ENCODE assay signal across 9 cellular contexts in genomic region chr7:44104880-44105771, GRCh38. TPM values are rescaled to one million over a fixed set of nuclear protein-coding genes. Genes with fewer than 3 reads are reported as not detected.
DNase-seq lines count a peak whose midpoint lies in the region; ATAC-seq, FAIRE-seq and TF ChIP-seq lines count a peak whose summit lies in the region.
"Had no signal": no experiment of that assay in that cellular context is flagged by ENCODE, and none has a peak within 500 bp of the region (broad histone marks: within the 10 kb centered on the region; RNA-seq: fewer than 3 reads in every experiment).

No MANE protein-coding gene starts in this region.

- DNase-seq in GM23338 (ENCODE audit: low spot score) (peak; percentile 49), activated B cell treated with CpG ODN at 0.5 μM for 24 hours (no peak), globus pallidus (ENCODE audit: low spot score) (peak; percentile 80), osteoblast (ENCODE audit: insufficient read length, low spot score, missing footprints) (peak; percentile 98), NCI-H2227 (lab: John Stamatoyannopoulos, UW; ENCODE audit: unreplicated experiment) (no peak), GM12892 (ENCODE audit: insufficient read length) (no peak)

- H2AFZ ChIP-seq in GM23338 (peak overlapping the region; percentile 74), osteoblast (ENCODE audit: low read length) (peak overlapping the region; percentile 60)

- H3K27ac Mint-ChIP-seq in GM23338 (no peak overlapping the region), activated B cell treated with CpG ODN at 0.5 μM for 24 hours (peak overlapping the region; percentile 72)

- H3K9me3 Mint-ChIP-seq in GM23338 = no peaks in the 10 kb centered on the region
- H3K9me3 Mint-ChIP-seq in activated B cell treated with CpG ODN at 0.5 μM for 24 hours = no peaks in the 10 kb centered on the region

- no peak overlapping the region for H3K27ac ChIP-seq in GM23338 (ENCODE audit: low read depth)
- peak overlapping the region; percentile 96 for H3K27ac ChIP-seq in osteoblast (ENCODE audit: low read depth, low read length)
- H3K27ac ChIP-seq: VCaP had no signal

- intact Hi-C loops in activated B cell treated with CpG ODN at 0.5 μM for 24 hours (cut with micrococcal nuclease) = loop anchor here (1.0 to 2.0 kb wide), 3 partner anchors 8 to 23 kb away; partner anchors contain the start of genes POLD2 and POLM

- H3K27me3 ChIP-seq in GM23338 (ENCODE audit: insufficient read depth) (peaks cover 9% of the 10 kb centered on the region; the same call in 1 of the 2 replicates), osteoblast (ENCODE audit: insufficient read depth, low read length) (no peaks in the 10 kb centered on the region)

- POLR2A ChIA-PET in activated B cell treated with CpG ODN at 0.5 μM for 24 hours (lab: Charles Lee) = interaction anchor here (0.6 to 2.5 kb wide), 10 partner anchors 8 to 1007 kb away, joined by 3 to 10 read pairs (median 4); partner anchors contain the start of genes POLD2, TBRG4 and YKT6

- FAIRE-seq in GM12892 (lab: Jason Lieb, UNC) = no peak

- no peak for TF ChIP-seq POLR2A in GM12892 (IDR thresholded peaks at IDR 0.05; ENCODE audit: low read depth, low read length)

- H4K20me1 ChIP-seq in GM23338 (replicated peaks; ENCODE audit: insufficient read depth) (no peaks in the 10 kb centered on the region), osteoblast (ENCODE audit: insufficient read depth, low read length) (peaks cover 39% of the 10 kb centered on the region)

- peak; percentile 51 for ATAC-seq in GM23338
- peak; percentile 41 for ATAC-seq in activated B cell treated with CpG ODN at 0.5 μM for 24 hours (ENCODE audit: low read depth)
- ATAC-seq in HG03175 (IDR thresholded peaks at IDR 0.05; ENCODE audit: unreplicated experiment) = no peak
- ATAC-seq in HG03565 (IDR thresholded peaks at IDR 0.05; ENCODE audit: unreplicated experiment) = no peak

- H3K4me1 Mint-ChIP-seq in GM23338 (peaks cover 16% of the 10 kb centered on the region), activated B cell treated with CpG ODN at 0.5 μM for 24 hours (peaks cover 48% of the 10 kb centered on the region)

- peak overlapping the region; percentile 87 for H3K4me3 ChIP-seq in GM23338
- H3K4me3 ChIP-seq in osteoblast (ENCODE audit: insufficient read depth, low read length) = peak overlapping the region; percentile 93

- no peaks in the 10 kb centered on the region for H3F3A ChIP-seq in GM23338 (replicated peaks; ENCODE audit: low read depth)

- CTCF ChIA-PET in activated B cell treated with CpG ODN at 0.5 μM for 24 hours (lab: Charles Lee) = interaction anchor here (2.1 kb wide), 1 partner anchor 91 kb away, joined by 7 read pairs; no protein-coding TSS in a partner anchor

- TF ChIP-seq CTCF in GM23338 (conservative IDR thresholded peaks at IDR 0.05; ENCODE audit: low read depth in 2 of 2) = no peak
- no peak for TF ChIP-seq CTCF in activated B cell treated with CpG ODN at 0.5 μM for 24 hours (IDR thresholded peaks at IDR 0.05)
- TF ChIP-seq CTCF in osteoblast (IDR thresholded peaks at IDR 0.05; ENCODE audit: extremely low read depth, low read depth, low read length) = no peak

- peak overlapping the region; percentile 94 for H3K4me2 ChIP-seq in GM23338
- peak overlapping the region; percentile 100 for H3K4me2 ChIP-seq in osteoblast (ENCODE audit: insufficient read depth, low read length)

- peaks cover 4% of the 10 kb centered on the region; the same call in 2 of the 3 replicates for H3K36me3 Mint-ChIP-seq in GM23338 (ENCODE audit: low read depth)
- peaks cover 4% of the 10 kb centered on the region for H3K36me3 Mint-ChIP-seq in activated B cell treated with CpG ODN at 0.5 μM for 24 hours (ENCODE audit: low read depth)

- no peaks in the 10 kb centered on the region for H3K9me2 ChIP-seq in GM23338 (ENCODE audit: insufficient read depth)

- no peaks in the 10 kb centered on the region for H3K9me3 ChIP-seq in osteoblast (ENCODE audit: low read depth, low read length)

- H3K79me2 ChIP-seq in GM23338 (replicated peaks; ENCODE audit: insufficient read depth) = no peaks in the 10 kb centered on the region; the same call in 1 of the 2 replicates
- H3K79me2 ChIP-seq in osteoblast (ENCODE audit: insufficient read depth, low read length) = peaks cover 54% of the 10 kb centered on the region

- H3K4me1 ChIP-seq in GM23338 (ENCODE audit: insufficient read depth) = peaks cover 8% of the 10 kb centered on the region; the same call in 1 of the 2 replicates
- H3K4me1 ChIP-seq in osteoblast (ENCODE audit: insufficient read depth, low read length) = peaks cover 51% of the 10 kb centered on the region

- H3K27me3 Mint-ChIP-seq in GM23338 (ENCODE audit: insufficient read depth, low read depth, poor library complexity) = peaks cover 16% of the 10 kb centered on the region
- peaks cover 2% of the 10 kb centered on the region for H3K27me3 Mint-ChIP-seq in activated B cell treated with CpG ODN at 0.5 μM for 24 hours

- H3K36me3 ChIP-seq in GM23338 (ENCODE audit: insufficient read depth) (no peaks in the 10 kb centered on the region), osteoblast (ENCODE audit: insufficient read depth, low read length) (peaks cover 37% of the 10 kb centered on the region)

- H3K4me3 Mint-ChIP-seq in GM23338 (peak overlapping the region; percentile 78), activated B cell treated with CpG ODN at 0.5 μM for 24 hours (peak overlapping the region; percentile 81)

TF ChIP-seq in GM23338, 12 proteins besides CTCF, POLR2A, EP300 and RAD21:
- TF ChIP-seq ZNF114 (CRISPR knock-in tag; IDR thresholded peaks at IDR 0.05) (no peak), EZH2phosphoT487 (IDR thresholded peaks at IDR 0.05; ENCODE audit: unreplicated experiment) (no peak), POLR2AphosphoS5 (IDR thresholded peaks at IDR 0.05; ENCODE audit: low read depth) (no peak), JUNB (IDR thresholded peaks at IDR 0.05; ENCODE audit: unreplicated experiment) (no peak), NANOG (IDR thresholded peaks at IDR 0.05; ENCODE audit: borderline replicate concordance) (no peak), STAT1 (IDR thresholded peaks at IDR 0.05; ENCODE audit: unreplicated experiment) (no peak), ZNF331 (CRISPR knock-in tag; IDR thresholded peaks at IDR 0.05; ENCODE audit: low read depth) (no peak)

RNA-seq across cellular contexts. Expression of gene AEBP1, which starts 1.0 kb away (rescaled TPM):
- total RNA-seq in GM23338 (2014; rRNA removed; shearing (Covaris generic)) = 36.7 and 42.0 TPM in 2 replicates
- 15.1 and 16.0 TPM in 2 replicates for polyA plus RNA-seq in GM23338 (2016; fragmentation: Nextera tagmentation; extraction: Ambion mirVana)
- total RNA-seq in activated B cell treated with CpG ODN at 0.5 μM for 24 hours (17.4 and 21.7 TPM in 2 replicates), osteoblast (219 and 267 TPM in 2 replicates)
- polyA plus RNA-seq in GM12892 (2012; ENCODE audit: missing spikeins) = 0.11 TPM

RNA-seq across cellular contexts. Expression of gene POLD2, which starts 18.2 kb away (rescaled TPM):
- total RNA-seq in GM23338 (2014; rRNA removed; shearing (Covaris generic)) = 111 and 127 TPM in 2 replicates
- 101 and 108 TPM in 2 replicates for polyA plus RNA-seq in GM23338 (2016; fragmentation: Nextera tagmentation; extraction: Ambion mirVana)
- total RNA-seq in activated B cell treated with CpG ODN at 0.5 μM for 24 hours (146 and 147 TPM in 2 replicates), osteoblast (69.2 and 80.3 TPM in 2 replicates)
- polyA plus RNA-seq in GM12892 (2012; ENCODE audit: missing spikeins) = 112 TPM

RNA-seq across cellular contexts. Expression of gene POLM, which starts 22.8 kb away (rescaled TPM):
- total RNA-seq in GM23338 (2014; rRNA removed; shearing (Covaris generic)) = 19.8 and 35.4 TPM in 2 replicates
- polyA plus RNA-seq in GM23338 (2016; fragmentation: Nextera tagmentation; extraction: Ambion mirVana) = 7.1 and 8.0 TPM in 2 replicates
- 53.0 and 69.7 TPM in 2 replicates for total RNA-seq in activated B cell treated with CpG ODN at 0.5 μM for 24 hours
- 35.9 and 40.9 TPM in 2 replicates for total RNA-seq in osteoblast
- polyA plus RNA-seq in GM12892 (2012; ENCODE audit: missing spikeins) = 14.6 TPM

RNA-seq across cellular contexts. Expression of gene MYL7, which starts 36.0 kb away (rescaled TPM):
- total RNA-seq in GM23338 (2014; rRNA removed; shearing (Covaris generic)) = 2.4 TPM in 1 of 2 replicates, not detected in the other
- 4.8 and 8.3 TPM in 2 replicates for polyA plus RNA-seq in GM23338 (2016; fragmentation: Nextera tagmentation; extraction: Ambion mirVana)
- total RNA-seq in activated B cell treated with CpG ODN at 0.5 μM for 24 hours (not detected in 2 replicates), osteoblast (not detected in 2 replicates)
- polyA plus RNA-seq in GM12892 (2012; ENCODE audit: missing spikeins) = not detected

RNA-seq across cellular contexts. Expression of gene PGAM2, which starts 39.8 kb away (rescaled TPM):
- 0.78 and 2.9 TPM in 2 replicates for total RNA-seq in GM23338 (2014; rRNA removed; shearing (Covaris generic))
- 5.1 and 7.8 TPM in 2 replicates for polyA plus RNA-seq in GM23338 (2016; fragmentation: Nextera tagmentation; extraction: Ambion mirVana)
- total RNA-seq in activated B cell treated with CpG ODN at 0.5 μM for 24 hours (1.1 and 1.2 TPM in 2 replicates), osteoblast (0.29 and 0.36 TPM in 2 replicates)
- polyA plus RNA-seq in GM12892 (2012; ENCODE audit: missing spikeins) = not detected

Comparison
In these comparisons a context has a peak if more than half of its experiments do, and no peak if none do; other contexts are left out.
1. ATAC-seq: peak in GM23338 (single experiment) and activated B cell treated with CpG ODN at 0.5 μM for 24 hours (single experiment); none in HG03175 (single experiment) and HG03565 (single experiment).
2. DNase-seq: peak in GM23338 (single experiment), globus pallidus (single experiment) and osteoblast (single experiment); none in activated B cell treated with CpG ODN at 0.5 μM for 24 hours (single experiment), NCI-H2227 (single experiment) and GM12892 (single experiment).